Comparison of ENCODE assay signal across 1 cellular context in genomic region chr16:84184775-84185174, GRCh38.
TF ChIP-seq lines count a peak whose summit lies in the region.

No MANE protein-coding gene starts in this region.

TF ChIP-seq in endothelial cell of umbilical vein, 7 proteins besides CTCF, POLR2A, EP300 and RAD21:
- no peak for TF ChIP-seq EZH2 (IDR thresholded peaks at IDR 0.05; ENCODE audit: borderline replicate concordance, low read depth, low read length, severe bottlenecking)
- no peak for TF ChIP-seq GATA2 (IDR thresholded peaks at IDR 0.05; ENCODE audit: insufficient read depth, insufficient read length, low read depth, low read length)
- no peak for TF ChIP-seq JUN (IDR thresholded peaks at IDR 0.05; ENCODE audit: borderline replicate concordance, insufficient read depth, insufficient read length, low read depth)
- no peak for TF ChIP-seq MAX (IDR thresholded peaks at IDR 0.05; ENCODE audit: insufficient read depth, insufficient read length)
- no peak for TF ChIP-seq FOS (IDR thresholded peaks at IDR 0.05; ENCODE audit: borderline replicate concordance, insufficient read depth, low read length)
- no peak for TF ChIP-seq POLR2AphosphoS5 (IDR thresholded peaks at IDR 0.05; ENCODE audit: insufficient read depth, low read depth, low read length)
- no peak for TF ChIP-seq MYC (IDR thresholded peaks at IDR 0.05; ENCODE audit: low read depth, low read length)
